ENCODE assay signal across 15 cellular contexts in the genomic region with DNA sequence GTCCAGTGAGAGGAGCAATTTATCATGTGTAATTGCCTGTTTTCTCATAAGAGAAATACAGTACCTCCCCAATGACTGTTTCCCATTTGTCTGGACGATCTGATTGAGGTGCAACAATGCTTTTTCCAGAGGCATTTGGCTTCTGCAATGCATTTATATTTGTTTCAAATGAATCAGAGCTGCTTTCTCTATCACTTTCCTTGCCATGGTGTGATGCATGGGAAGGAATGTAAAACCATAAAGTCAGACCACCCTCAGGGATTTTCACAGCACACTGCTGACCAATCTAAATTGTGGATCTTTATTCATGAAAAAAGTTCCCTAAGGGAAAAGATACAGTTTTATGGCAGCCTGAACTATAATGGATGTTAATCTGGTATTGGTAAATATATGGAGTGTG.
DNase-seq lines count a peak whose midpoint lies in the region; TF ChIP-seq lines count a peak whose summit lies in the region.
"Had no signal": no experiment of that assay in that cellular context is flagged by ENCODE, and none has a peak within 500 bp of the region (broad histone marks: within the 10 kb centered on the region; RNA-seq: fewer than 3 reads in every experiment).

No MANE protein-coding gene starts in this region.

- TF ChIP-seq CTCF in fibroblast of the aortic adventitia (IDR thresholded peaks at IDR 0.05; ENCODE audit: insufficient read depth, low read length), result no peak

- peaks cover 5% of the 10 kb centered on the region for H3K4me1 ChIP-seq in adipocyte (ENCODE audit: control insufficient read depth, insufficient read depth, low read length)
- H3K4me1 ChIP-seq in effector memory CD4-positive, alpha-beta T cell (ENCODE audit: control insufficient read depth, insufficient read depth, low read length, poor library complexity, severe bottlenecking), result no peaks in the 10 kb centered on the region

- H3K9ac ChIP-seq in adipocyte (ENCODE audit: low read length), result no peak overlapping the region

- H3K4me3 ChIP-seq in adipocyte (ENCODE audit: low read length), result no peak overlapping the region
- H3K4me3 ChIP-seq in fibroblast of the aortic adventitia (ENCODE audit: low read depth, low read length), result no peak overlapping the region
- H3K4me3 ChIP-seq in effector memory CD4-positive, alpha-beta T cell (ENCODE audit: insufficient read depth, low read depth, low read length, poor library complexity, severe bottlenecking), result no peak overlapping the region

- DNase-seq in AG08395 (ENCODE audit: low spot score) (peak; percentile 43), GM04503 (ENCODE audit: low read depth) (peak; percentile 56), adipocyte (ENCODE audit: low read depth) (peak; percentile 2), fibroblast of the aortic adventitia (ENCODE audit: low read depth) (peak; percentile 44), posterior vena cava (ENCODE audit: low spot score) (no peak), SHP77 (lab: John Stamatoyannopoulos, UW) (no peak), iPS-NIHi11 (ENCODE audit: low spot score) (no peak)
- DNase-seq in effector memory CD4-positive, alpha-beta T cell, result no peak
- DNase-seq: AML-193; COR-L47; H7; NCI-H1417 treated with DMSO at 0.1 percent for 48 hours; NCI-H1930; NK-92 treated with Interleukin-12 subunit alpha and Interleukin-12 subunit beta, amount 100 ng/mL, for 24 hours; SHP77 treated with DMSO at 0.1 percent for 48 hours had no signal

- no peaks in the 10 kb centered on the region for H3K9me3 ChIP-seq in adipocyte (ENCODE audit: control insufficient read depth, low read length)
- H3K9me3 ChIP-seq in effector memory CD4-positive, alpha-beta T cell (ENCODE audit: control insufficient read depth, low read length), result no peaks in the 10 kb centered on the region

- no peaks in the 10 kb centered on the region for H3K27me3 ChIP-seq in adipocyte (replicated peaks; ENCODE audit: control insufficient read depth, insufficient read depth, low read length)
- H3K27me3 ChIP-seq in effector memory CD4-positive, alpha-beta T cell (replicated peaks; ENCODE audit: control insufficient read depth, insufficient read depth, low read length, poor library complexity, severe bottlenecking), result no peaks in the 10 kb centered on the region

- intact Hi-C loops in posterior vena cava (cut with DNase I), result no loop called here

- no peaks in the 10 kb centered on the region for H3K36me3 ChIP-seq in adipocyte (ENCODE audit: control insufficient read depth, insufficient read depth, low read length, severe bottlenecking)
- no peaks in the 10 kb centered on the region for H3K36me3 ChIP-seq in effector memory CD4-positive, alpha-beta T cell (ENCODE audit: control insufficient read depth, insufficient read depth, low read length)

- H3K27ac ChIP-seq in effector memory CD4-positive, alpha-beta T cell (ENCODE audit: insufficient read depth, low read length, poor library complexity, severe bottlenecking), result no peak overlapping the region

Comparison
In these comparisons a context has a peak if more than half of its experiments do, and no peak if none do; other contexts are left out.
1. DNase-seq: peak in AG08395 (single experiment), GM04503 (single experiment), adipocyte (single experiment) and fibroblast of the aortic adventitia (single experiment); none in posterior vena cava (single experiment), SHP77 (0 of 2), effector memory CD4-positive, alpha-beta T cell (0 of 3) and iPS-NIHi11 (single experiment).